ENCODE assay signal across 20 cellular contexts in genomic region chr16:13779676-13780075, GRCh38.
DNase-seq lines count a peak whose midpoint lies in the region; ATAC-seq and TF ChIP-seq lines count a peak whose summit lies in the region.
"Had no signal": no experiment of that assay in that cellular context is flagged by ENCODE, and none has a peak within 500 bp of the region (broad histone marks: within the 10 kb centered on the region; RNA-seq: fewer than 3 reads in every experiment).

No MANE protein-coding gene starts in this region.

- H3K9me3 Mint-ChIP-seq in activated CD4-positive, alpha-beta memory T cell treated with anti-CD3 and anti-CD28 coated beads for 36 hours: peaks cover 13% of the 10 kb centered on the region

- ATAC-seq in HG02759 (IDR thresholded peaks at IDR 0.05; ENCODE audit: unreplicated experiment): no peak
- ATAC-seq: body of pancreas; left colon; natural killer cell treated with Interleukin-12 subunit alpha and Interleukin-12 subunit beta and Interleukin-15 and Interleukin-18, amount 100 ng/mL, for 72 hours had no signal

- H3K27me3 ChIP-seq in BE2C: no peaks in the 10 kb centered on the region
- H3K27me3 ChIP-seq: BLaER1 treated with 17β-estradiol and CSF1 and Interleukin-3, amounts not matched to agents 10 nM and 100 nM; body of pancreas; SJSA1; vagina had no signal

- CTCF ChIA-PET in activated CD4-positive, alpha-beta memory T cell treated with anti-CD3 and anti-CD28 coated beads for 36 hours (lab: Charles Lee): no interaction called here

- POLR2A ChIA-PET in activated CD4-positive, alpha-beta memory T cell treated with anti-CD3 and anti-CD28 coated beads for 36 hours (lab: Charles Lee): no interaction called here

- no peak overlapping the region for H3K4me3 Mint-ChIP-seq in activated CD4-positive, alpha-beta memory T cell treated with anti-CD3 and anti-CD28 coated beads for 36 hours
- H3K4me3 Mint-ChIP-seq: natural killer cell treated with Interleukin-12 subunit alpha and Interleukin-12 subunit beta and Interleukin-15 and Interleukin-18, amount 100 ng/mL, for 72 hours had no signal

- peak; percentile 77 for DNase-seq in BE2C
- peak; percentile 63 for DNase-seq in HT1080 (ENCODE audit: low read depth)
- DNase-seq in NCI-H526 (lab: John Stamatoyannopoulos, UW): peak; percentile 92 to 95
- peak; percentile 85 for DNase-seq in SK-N-DZ (ENCODE audit: low spot score)
- no peak for DNase-seq in activated CD4-positive, alpha-beta memory T cell treated with anti-CD3 and anti-CD28 coated beads for 36 hours
- DNase-seq in activated naive CD4-positive, alpha-beta T cell (lab: John Stamatoyannopoulos, UW): no peak
- DNase-seq in activated CD4-positive, alpha-beta T cell treated with anti-CD3 and anti-CD28 coated beads for 4 hours: no peak
- DNase-seq: activated CD4-positive, alpha-beta T cell treated with anti-CD3 and anti-CD28 coated beads for 1 hour; body of pancreas; left colon; NCI-H1694; NCI-H345; substantia nigra; T-helper 9 cell had no signal

- no peaks in the 10 kb centered on the region for H3K36me3 ChIP-seq in BE2C
- H3K36me3 ChIP-seq: BLaER1 treated with 17β-estradiol and CSF1 and Interleukin-3, amounts not matched to agents 10 nM and 100 nM; prostate gland; SJSA1; vagina had no signal

- no peaks in the 10 kb centered on the region for H3K9me3 ChIP-seq in BE2C
- H3K9me3 ChIP-seq: body of pancreas, prostate gland, SJSA1, vagina had no signal

- no peak overlapping the region for H3K27ac Mint-ChIP-seq in activated CD4-positive, alpha-beta memory T cell treated with anti-CD3 and anti-CD28 coated beads for 36 hours
- H3K27ac Mint-ChIP-seq: natural killer cell treated with Interleukin-12 subunit alpha and Interleukin-12 subunit beta and Interleukin-15 and Interleukin-18, amount 100 ng/mL, for 72 hours had no signal

- H3K4me1 Mint-ChIP-seq in activated CD4-positive, alpha-beta memory T cell treated with anti-CD3 and anti-CD28 coated beads for 36 hours (ENCODE audit: low read depth): no peaks in the 10 kb centered on the region

- peak overlapping the region; percentile 56 for H3K4me3 ChIP-seq in BE2C (ENCODE audit: low read depth, low read length)
- H3K4me3 ChIP-seq: BLaER1 treated with 17β-estradiol and CSF1 and Interleukin-3, amounts not matched to agents 10 nM and 100 nM; body of pancreas; prostate gland; SJSA1; vagina had no signal

- H3K27me3 Mint-ChIP-seq in activated CD4-positive, alpha-beta memory T cell treated with anti-CD3 and anti-CD28 coated beads for 36 hours: no peaks in the 10 kb centered on the region

- intact Hi-C loops in activated CD4-positive, alpha-beta memory T cell treated with anti-CD3 and anti-CD28 coated beads for 36 hours (cut with micrococcal nuclease): no loop called here

- no peaks in the 10 kb centered on the region for H3K4me1 ChIP-seq in BE2C
- H3K4me1 ChIP-seq: body of pancreas, prostate gland, SJSA1, vagina had no signal

- no peaks in the 10 kb centered on the region for H3K36me3 Mint-ChIP-seq in activated CD4-positive, alpha-beta memory T cell treated with anti-CD3 and anti-CD28 coated beads for 36 hours
- H3K36me3 Mint-ChIP-seq: natural killer cell treated with Interleukin-12 subunit alpha and Interleukin-12 subunit beta and Interleukin-15 and Interleukin-18, amount 100 ng/mL, for 72 hours had no signal

- no peak for TF ChIP-seq CTCF in BE2C (IDR thresholded peaks at IDR 0.05; ENCODE audit: low read depth, low read length)

Comparison
In these comparisons a context has a peak if more than half of its experiments do, and no peak if none do; other contexts are left out.
1. DNase-seq: peak in BE2C (single experiment), HT1080 (single experiment), NCI-H526 (2 of 2) and SK-N-DZ (single experiment); none in activated CD4-positive, alpha-beta memory T cell treated with anti-CD3 and anti-CD28 coated beads for 36 hours (single experiment), activated naive CD4-positive, alpha-beta T cell (0 of 4) and activated CD4-positive, alpha-beta T cell treated with anti-CD3 and anti-CD28 coated beads for 4 hours (0 of 2).